In genomic region chr19:5865772-5866171, GRCh38 we compare ENCODE assay signal across 1 cellular context.
A peak's percentile ranks its signal among the peaks of the same experiment; 100 is the strongest.
TF ChIP-seq lines count a peak whose summit lies in the region.

No MANE protein-coding gene starts in this region.

TF ChIP-seq in HepG2, 621 proteins besides CTCF, POLR2A, EP300 and RAD21:
- no peak for TF ChIP-seq ZNF446 (CRISPR knock-in tag; IDR thresholded peaks at IDR 0.05)
- peak; percentile 63; the same call in 1 of the 2 replicates for TF ChIP-seq ZBTB33 (CRISPR knock-in tag; IDR thresholded peaks at IDR 0.05)
